Comparison of ENCODE assay signal across 1 cellular context in genomic region chr4:39729557-39729956, GRCh38.
TF ChIP-seq lines count a peak whose summit lies in the region.

No MANE protein-coding gene starts in this region.

TF ChIP-seq in IMR-90, 13 proteins besides CTCF, POLR2A, EP300 and RAD21 (continued from another document):
- TF ChIP-seq MXI1 (IDR thresholded peaks at IDR 0.05; ENCODE audit: borderline replicate concordance, low read depth, low read length) (no peak), CHD1 (IDR thresholded peaks at IDR 0.05; ENCODE audit: low read depth, low read length) (no peak), MAFK (IDR thresholded peaks at IDR 0.05; ENCODE audit: low read depth, low read length) (no peak), RFX5 (IDR thresholded peaks at IDR 0.05; ENCODE audit: low read depth, low read length) (no peak), USF2 (IDR thresholded peaks at IDR 0.05; ENCODE audit: low read depth, low read length) (no peak)
TF ChIP-seq in IMR-90: peak in this region for 0.
